ENCODE assay signal across 15 cellular contexts in the genomic region with DNA sequence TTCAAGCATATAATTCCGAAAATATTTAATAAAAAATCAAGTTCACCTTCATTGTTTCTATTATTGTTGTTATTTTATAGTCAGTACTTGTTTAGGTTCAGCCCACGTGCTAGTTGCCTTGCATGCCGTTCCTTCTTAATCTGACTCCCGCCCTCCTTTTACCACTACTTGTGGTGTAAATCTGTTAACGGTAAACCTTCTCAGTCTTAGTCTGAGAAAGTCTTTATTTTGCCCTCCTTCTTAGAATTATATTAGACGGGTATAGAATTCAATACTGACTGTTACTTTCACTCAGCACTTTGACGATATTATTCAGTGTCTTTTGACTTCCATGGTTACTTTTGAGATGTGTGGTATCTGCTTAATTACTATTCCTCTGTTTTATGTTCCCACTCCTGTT.
"Had no signal": no experiment of that assay in that cellular context is flagged by ENCODE, and none has a peak within 500 bp of the region (broad histone marks: within the 10 kb centered on the region; RNA-seq: fewer than 3 reads in every experiment).

No MANE protein-coding gene starts in this region.

- H3K27me3 ChIP-seq: esophagus squamous epithelium, thyroid gland, uterus had no signal

- H3K4me1 Mint-ChIP-seq: activated naive CD4-positive, alpha-beta T cell treated with anti-CD3 and anti-CD28 coated beads, Interleukin-2, amount 50 U/mL, for 24 hours; nephron progenitor cell had no signal

- H3K27ac ChIP-seq: esophagus squamous epithelium, prostate gland, thyroid gland had no signal

- H3K27me3 Mint-ChIP-seq: activated CD4-positive, alpha-beta T cell treated with anti-CD3 and anti-CD28 coated beads, Interleukin-2, amount 10 ng/mL, durations not matched to agents 7 days and 5 days; activated CD8-positive, alpha-beta memory T cell treated with anti-CD3 and anti-CD28 coated beads, Interleukin-2, amount 10 ng/mL, durations not matched to agents 7 days and 5 days; activated naive CD4-positive, alpha-beta T cell treated with anti-CD3 and anti-CD28 coated beads, Interleukin-2, amount 50 U/mL, for 24 hours; activated T-cell treated with anti-CD3 and anti-CD28 coated beads, Interleukin-2, amount 50 U/mL, for 24 hours had no signal

- DNase-seq: activated CD4-positive, alpha-beta T cell treated with anti-CD3 and anti-CD28 coated beads, Interleukin-2, amount 10 ng/mL, durations not matched to agents 7 days and 5 days; activated CD8-positive, alpha-beta memory T cell treated with anti-CD3 and anti-CD28 coated beads, Interleukin-2, amount 10 ng/mL, durations not matched to agents 7 days and 5 days; activated effector memory CD4-positive, alpha-beta T cell treated with anti-CD3 and anti-CD28 coated beads, Interleukin-2, amount 50 U/mL, for 16 hours; activated T-cell treated with anti-CD3 and anti-CD28 coated beads, Interleukin-2, amount 50 U/mL, for 24 hours; esophagus squamous epithelium; left ventricle myocardium superior; mesendoderm; nephron progenitor cell; right cardiac atrium; small intestine; thyroid gland; uterus had no signal

- H3K4me3 Mint-ChIP-seq: activated CD4-positive, alpha-beta T cell treated with anti-CD3 and anti-CD28 coated beads, Interleukin-2, amount 10 ng/mL, durations not matched to agents 7 days and 5 days; activated CD8-positive, alpha-beta memory T cell treated with anti-CD3 and anti-CD28 coated beads, Interleukin-2, amount 10 ng/mL, durations not matched to agents 7 days and 5 days; activated naive CD4-positive, alpha-beta T cell treated with anti-CD3 and anti-CD28 coated beads, Interleukin-2, amount 50 U/mL, for 24 hours; activated T-cell treated with anti-CD3 and anti-CD28 coated beads, Interleukin-2, amount 50 U/mL, for 24 hours; nephron progenitor cell; WTC11 had no signal

- H3K27ac Mint-ChIP-seq: activated CD4-positive, alpha-beta T cell treated with anti-CD3 and anti-CD28 coated beads, Interleukin-2, amount 10 ng/mL, durations not matched to agents 7 days and 5 days; activated CD8-positive, alpha-beta memory T cell treated with anti-CD3 and anti-CD28 coated beads, Interleukin-2, amount 10 ng/mL, durations not matched to agents 7 days and 5 days; activated naive CD4-positive, alpha-beta T cell treated with anti-CD3 and anti-CD28 coated beads, Interleukin-2, amount 50 U/mL, for 24 hours; activated T-cell treated with anti-CD3 and anti-CD28 coated beads, Interleukin-2, amount 50 U/mL, for 24 hours; nephron progenitor cell; WTC11 had no signal

- H3K4me1 ChIP-seq: prostate gland, uterus had no signal

- H3K9me3 ChIP-seq: esophagus squamous epithelium, prostate gland, thyroid gland had no signal

- ATAC-seq: activated CD8-positive, alpha-beta memory T cell treated with anti-CD3 and anti-CD28 coated beads, Interleukin-2, amount 10 ng/mL, durations not matched to agents 7 days and 5 days; left ventricle myocardium superior; right cardiac atrium had no signal

- H3K9me3 Mint-ChIP-seq: activated CD4-positive, alpha-beta T cell treated with anti-CD3 and anti-CD28 coated beads, Interleukin-2, amount 10 ng/mL, durations not matched to agents 7 days and 5 days; activated naive CD4-positive, alpha-beta T cell treated with anti-CD3 and anti-CD28 coated beads, Interleukin-2, amount 50 U/mL, for 24 hours; activated T-cell treated with anti-CD3 and anti-CD28 coated beads, Interleukin-2, amount 50 U/mL, for 24 hours; nephron progenitor cell; WTC11 had no signal

- H3K36me3 Mint-ChIP-seq: WTC11 had no signal
